Comparison of ENCODE assay signal across 20 cellular contexts in the genomic region with DNA sequence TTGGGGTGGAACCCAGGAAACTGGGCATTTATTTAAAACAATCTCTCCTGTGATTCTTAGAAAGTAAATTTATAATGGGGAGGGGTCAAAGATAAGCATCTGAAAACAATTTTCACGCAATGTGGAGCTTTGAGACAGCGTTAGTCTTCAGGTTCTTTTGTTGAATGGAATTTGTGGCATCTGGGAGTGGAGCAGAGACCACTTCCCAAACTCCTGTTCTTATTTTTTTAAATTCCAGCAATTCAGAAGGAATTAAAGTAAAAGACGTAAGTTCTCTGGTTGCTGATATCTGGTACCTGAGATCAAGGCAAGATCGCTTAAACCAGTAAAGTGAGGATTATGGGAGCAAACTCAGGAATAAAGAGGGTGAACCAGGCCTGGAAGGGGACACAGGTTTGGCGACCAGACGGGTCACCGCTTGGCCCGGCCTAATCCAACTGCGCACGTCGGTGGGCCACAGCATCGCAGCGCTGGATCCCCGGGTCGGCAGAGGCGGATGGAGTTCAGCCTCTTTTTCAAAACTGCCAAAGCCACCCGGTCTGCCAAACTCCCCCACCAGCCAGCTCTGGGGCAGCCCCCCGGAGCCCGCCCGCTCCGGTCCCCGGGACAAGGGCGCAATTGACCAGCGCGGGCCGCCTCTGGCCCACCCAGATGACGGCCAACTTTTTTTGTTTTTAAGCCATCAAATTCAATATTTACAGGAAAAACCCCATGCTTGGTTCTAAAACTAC. TPM values are rescaled to one million over a fixed set of nuclear protein-coding genes. Genes with fewer than 3 reads are reported as not detected.
DNase-seq lines count a peak whose midpoint lies in the region; ATAC-seq and TF ChIP-seq lines count a peak whose summit lies in the region.
"Had no signal": no experiment of that assay in that cellular context is flagged by ENCODE, and none has a peak within 500 bp of the region (broad histone marks: within the 10 kb centered on the region; RNA-seq: fewer than 3 reads in every experiment).

No MANE protein-coding gene starts in this region.

- no peak overlapping the region for H3K9ac ChIP-seq in GM23248

- H3K4me3 Mint-ChIP-seq in brain, result peak overlapping the region in 3 of 5 experiments; percentile 73 to 92 (median 91)
- H3K4me3 Mint-ChIP-seq: activated CD8-positive, alpha-beta T cell treated with anti-CD3 and anti-CD28 coated beads for 36 hours; CD4-positive, CD25-positive, alpha-beta regulatory T cell; HFFc6; stimulated activated naive CD8-positive, alpha-beta T cell treated with anti-CD3 and anti-CD28 coated beads, Interleukin-15, Interleukin-2, amounts not matched to agents 100 ng/mL and 50 ng/mL, for 24 hours; T-cell had no signal

- 0 out of 2 replicates have a peak, but pooled peaks cover 7% of the 10 kb centered on the region for H3K4me1 ChIP-seq in GM23248 (ENCODE audit: insufficient read depth)

- H3K27ac ChIP-seq in GM23248, result no peak overlapping the region

- no peaks in the 10 kb centered on the region for H3F3A ChIP-seq in GM23248 (ENCODE audit: insufficient read depth)

- H3K27me3 Mint-ChIP-seq in brain, result peaks cover 15% of the 10 kb centered on the region

- DNase-seq in GM23248 (no peak), left kidney (ENCODE audit: low read depth, low spot score) (peak; percentile 35), retina (peak; percentile 19), foreskin fibroblast (no peak)
- DNase-seq in stimulated activated CD4-positive, alpha-beta T cell treated with anti-CD3 and anti-CD28 coated beads, Interleukin-4, amount 100 ng/mL, for 4 hours, result no peak
- DNase-seq: activated CD8-positive, alpha-beta T cell treated with anti-CD3 and anti-CD28 coated beads for 36 hours; activated T-cell treated with anti-CD3 and anti-CD28 coated beads, Interleukin-2, amount 50 U/mL, for 48 hours; CD4-positive, CD25-positive, alpha-beta regulatory T cell; DMS53; effector memory CD4-positive, alpha-beta T cell; HFFc6; naive B cell; NCI-H187; T-cell had no signal

- in situ Hi-C loops in GM23248 (cut with MboI), result no loop called here

- no peak for TF ChIP-seq CTCF in brain (conservative IDR thresholded peaks at IDR 0.05)
- no peak for TF ChIP-seq CTCF in foreskin fibroblast (IDR thresholded peaks at IDR 0.05; ENCODE audit: low read depth, low read length)

- WGBS in GM23248 (ENCODE audit: low coverage in 1 of 2, low lambda C conversion rate in 2 of 2, missing lambda C conversion rate in 2 of 2), 2 experiments, result 84 to 90% methylated on average over 23 to 27 of the region's 27 CpGs

- H3K9me3 ChIP-seq in GM23248 (ENCODE audit: low read depth), result no peaks in the 10 kb centered on the region

- no peaks in the 10 kb centered on the region for H3K27me3 ChIP-seq in GM23248 (replicated peaks; ENCODE audit: insufficient read depth)

- peak overlapping the region in 3 of 5 experiments; percentile 2 to 95 (median 21) for H3K27ac Mint-ChIP-seq in brain
- H3K27ac Mint-ChIP-seq: activated CD8-positive, alpha-beta T cell treated with anti-CD3 and anti-CD28 coated beads for 36 hours; activated naive CD4-positive, alpha-beta T cell treated with anti-CD3 and anti-CD28 coated beads, Interleukin-2, amount 50 U/mL, for 72 hours; HFFc6; stimulated activated naive CD8-positive, alpha-beta T cell treated with anti-CD3 and anti-CD28 coated beads, Interleukin-15, Interleukin-2, amounts not matched to agents 100 ng/mL and 50 ng/mL, for 24 hours; T-cell had no signal

- H4K20me1 ChIP-seq in GM23248 (ENCODE audit: insufficient read depth), result no peaks in the 10 kb centered on the region

- H3K4me3 ChIP-seq in GM23248 (no peak overlapping the region), foreskin fibroblast (ENCODE audit: low read depth in 1 of 2, low read length in 2 of 2) (no peak overlapping the region)

- peaks cover 0 to 6% (median 0%) of the 10 kb centered on the region in 5 experiments for H3K9me3 Mint-ChIP-seq in brain
- H3K9me3 Mint-ChIP-seq: activated CD8-positive, alpha-beta T cell treated with anti-CD3 and anti-CD28 coated beads for 36 hours; activated naive CD4-positive, alpha-beta T cell treated with anti-CD3 and anti-CD28 coated beads, Interleukin-2, amount 50 U/mL, for 72 hours; CD4-positive, CD25-positive, alpha-beta regulatory T cell; stimulated activated naive CD8-positive, alpha-beta T cell treated with anti-CD3 and anti-CD28 coated beads, Interleukin-15, Interleukin-2, amounts not matched to agents 100 ng/mL and 50 ng/mL, for 24 hours; T-cell had no signal

- H3K36me3 Mint-ChIP-seq in brain, result no peaks in the 10 kb centered on the region
- H3K36me3 Mint-ChIP-seq: CD4-positive, CD25-positive, alpha-beta regulatory T cell; naive B cell; T-cell had no signal

- H3K79me2 ChIP-seq in GM23248 (ENCODE audit: insufficient read depth), result no peaks in the 10 kb centered on the region

- peaks cover 61% of the 10 kb centered on the region for H3K4me1 Mint-ChIP-seq in brain
- H3K4me1 Mint-ChIP-seq: CD4-positive, CD25-positive, alpha-beta regulatory T cell; T-cell had no signal

- H3K9me2 ChIP-seq in GM23248 (ENCODE audit: insufficient read depth), result no peaks in the 10 kb centered on the region

- no peak overlapping the region for H2AFZ ChIP-seq in GM23248

- no peak for ATAC-seq in GM19452 (IDR thresholded peaks at IDR 0.05; ENCODE audit: unreplicated experiment)
- ATAC-seq in GM18861 (IDR thresholded peaks at IDR 0.05; ENCODE audit: unreplicated experiment), result no peak
- ATAC-seq: activated CD8-positive, alpha-beta T cell treated with anti-CD3 and anti-CD28 coated beads for 36 hours; activated naive CD4-positive, alpha-beta T cell treated with anti-CD3 and anti-CD28 coated beads, Interleukin-2, amount 50 U/mL, for 72 hours; T-cell had no signal

- H3K36me3 ChIP-seq in GM23248 (ENCODE audit: low read depth), result no peaks in the 10 kb centered on the region

- H3K4me2 ChIP-seq in GM23248 (ENCODE audit: unreplicated experiment), result peak overlapping the region; percentile 85

RNA-seq across cellular contexts. Expression of gene PDPN, which starts 0.8 kb away (rescaled TPM):
- total RNA-seq in GM23248 (2014; rRNA removed; shearing (Covaris generic)), result 0.25 and 1.1 TPM in 2 replicates
- polyA plus RNA-seq in GM23248 (2016; fragmentation: Nextera tagmentation; extraction: Ambion mirVana), result 1.8 and 2.4 TPM in 2 replicates
- 14.9 TPM for polyA plus RNA-seq in brain (ENCODE audit: insufficient read depth, low read depth, low replicate concordance)
- total RNA-seq: activated CD8-positive, alpha-beta T cell treated with anti-CD3 and anti-CD28 coated beads for 36 hours; activated naive CD4-positive, alpha-beta T cell treated with anti-CD3 and anti-CD28 coated beads, Interleukin-2, amount 50 U/mL, for 72 hours; CD4-positive, CD25-positive, alpha-beta regulatory T cell; HFFc6; NCI-H460 had no signal
- polyA plus RNA-seq: CD4-positive, CD25-positive, alpha-beta regulatory T cell had no signal

Comparison
In these comparisons a context has a peak if more than half of its experiments do, and no peak if none do; other contexts are left out.
1. DNase-seq: peak in left kidney (single experiment) and retina (single experiment); none in GM23248 (single experiment), stimulated activated CD4-positive, alpha-beta T cell treated with anti-CD3 and anti-CD28 coated beads, Interleukin-4, amount 100 ng/mL, for 4 hours (0 of 2) and foreskin fibroblast (0 of 2).